In the genomic region with DNA sequence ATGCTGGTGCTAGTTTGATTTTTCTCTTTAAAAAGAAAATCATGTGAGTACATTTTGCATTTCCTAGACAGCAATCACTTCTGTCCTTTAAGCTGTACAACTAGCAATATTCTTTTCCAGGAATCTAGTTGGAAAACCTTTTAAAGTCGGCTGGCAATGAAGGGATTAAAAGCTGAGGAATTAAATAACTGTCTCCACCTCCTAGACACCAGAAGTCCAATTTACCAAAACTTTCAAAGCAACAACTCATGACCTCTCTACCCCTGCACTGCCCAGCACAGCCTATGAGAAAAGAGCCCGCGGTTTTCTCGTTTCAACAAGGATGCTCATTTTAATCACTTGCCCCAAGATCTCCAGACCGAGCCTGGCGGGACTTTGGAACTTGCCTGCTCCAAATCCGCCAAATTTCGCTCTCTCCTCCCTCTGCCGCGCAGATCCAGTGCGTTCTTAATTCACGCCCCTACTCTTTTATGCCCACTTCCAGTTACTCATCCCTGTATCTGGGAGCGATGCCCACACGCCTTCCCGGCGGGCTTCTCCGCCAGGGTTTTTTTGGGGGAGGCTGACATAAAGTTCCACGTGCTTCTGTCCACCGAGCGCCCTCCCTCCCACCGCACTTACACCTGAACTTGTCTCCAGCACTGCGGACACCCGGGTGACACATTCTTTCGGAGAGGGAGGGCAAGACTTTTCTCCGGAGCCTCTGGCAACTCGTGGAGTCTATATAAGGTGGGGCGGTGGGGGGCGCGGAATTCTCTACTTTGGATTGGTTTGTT, we compare ENCODE assay signal across 12 cellular contexts. TPM values are rescaled to one million over a fixed set of nuclear protein-coding genes. Genes with fewer than 3 reads are reported as not detected.
A peak's percentile ranks its signal among the peaks of the same experiment; 100 is the strongest.
DNase-seq lines count a peak whose midpoint lies in the region; ATAC-seq, FAIRE-seq and TF ChIP-seq lines count a peak whose summit lies in the region.
"Had no signal": no experiment of that assay in that cellular context is flagged by ENCODE, and none has a peak within 500 bp of the region (broad histone marks: within the 10 kb centered on the region; RNA-seq: fewer than 3 reads in every experiment).

No MANE protein-coding gene starts in this region.

- ATAC-seq in RWPE2 (ENCODE audit: low read depth) = peak; percentile 21; the same call in 1 of the 3 replicates
- no peak for ATAC-seq in stimulated activated naive CD8-positive, alpha-beta T cell treated with anti-CD3 and anti-CD28 coated beads, Interleukin-15, Interleukin-2, amounts not matched to agents 100 U/mL and 50 U/mL, for 24 hours
- ATAC-seq: HepG2 had no signal

- H3K9me3 Mint-ChIP-seq in activated CD4-positive, alpha-beta memory T cell treated with anti-CD3 and anti-CD28 coated beads, Interleukin-2, amount 10 ng/mL, durations not matched to agents 7 days and 5 days = no peaks in the 10 kb centered on the region
- no peaks in the 10 kb centered on the region for H3K9me3 Mint-ChIP-seq in Caco-2 (ENCODE audit: unreplicated experiment)
- H3K9me3 Mint-ChIP-seq: central memory CD8-positive, alpha-beta T cell had no signal

- H3K36me3 ChIP-seq in RWPE2 (ENCODE audit: low read depth) = no peaks in the 10 kb centered on the region
- H3K36me3 ChIP-seq in left ventricle myocardium inferior = peaks cover 16% of the 10 kb centered on the region
- no peaks in the 10 kb centered on the region for H3K36me3 ChIP-seq in parathyroid adenoma (ENCODE audit: control insufficient read depth, insufficient read depth, low read length)
- H3K36me3 ChIP-seq in Caco-2 (ENCODE audit: control insufficient read depth, insufficient read depth, low read length) = no peaks in the 10 kb centered on the region

- BruUV-seq in Caco-2 (replicated peaks; lab: Mats Ljungman, UMichigan) = no TSS peak

- H3K27me3 Mint-ChIP-seq in activated CD4-positive, alpha-beta memory T cell treated with anti-CD3 and anti-CD28 coated beads, Interleukin-2, amount 10 ng/mL, durations not matched to agents 7 days and 5 days = peaks cover 47% of the 10 kb centered on the region
- H3K27me3 Mint-ChIP-seq in Caco-2 (ENCODE audit: insufficient read depth, unreplicated experiment) = peaks cover 39% of the 10 kb centered on the region

- H3K27ac Mint-ChIP-seq in activated CD4-positive, alpha-beta memory T cell treated with anti-CD3 and anti-CD28 coated beads, Interleukin-2, amount 10 ng/mL, durations not matched to agents 7 days and 5 days = no peak overlapping the region
- H3K27ac Mint-ChIP-seq in Caco-2 (ENCODE audit: unreplicated experiment) = no peak overlapping the region

- POLR2A ChIA-PET in activated CD4-positive, alpha-beta memory T cell treated with anti-CD3 and anti-CD28 coated beads, Interleukin-2, amount 10 ng/mL, durations not matched to agents 7 days and 5 days (lab: Charles Lee) = no interaction called here
- POLR2A ChIA-PET in Caco-2 (lab: Charles Lee) = no interaction called here

- peak; percentile 68 for FAIRE-seq in A204.1 (lab: Jason Lieb, UNC)
- FAIRE-seq: GM12892, HepG2, keratinocyte had no signal

- no peaks in the 10 kb centered on the region for H3K79me2 ChIP-seq in parathyroid adenoma

- no peak overlapping the region for H3K4me3 ChIP-seq in RWPE2 (ENCODE audit: severe bottlenecking)
- H3K4me3 ChIP-seq in left ventricle myocardium inferior = peak overlapping the region; percentile 96
- no peak overlapping the region for H3K4me3 ChIP-seq in parathyroid adenoma (ENCODE audit: low read depth, low read length)
- H3K4me3 ChIP-seq in Caco-2 (ENCODE audit: low read depth, low read length) = no peak overlapping the region

- no peak overlapping the region for H3K9ac ChIP-seq in parathyroid adenoma

- H3K4me2 ChIP-seq in parathyroid adenoma (ENCODE audit: low read length) = no peak overlapping the region

- H3K27me3 ChIP-seq in RWPE2 (ENCODE audit: insufficient read depth, poor library complexity, severe bottlenecking) = peaks cover 71% of the 10 kb centered on the region
- H3K27me3 ChIP-seq in left ventricle myocardium inferior (ENCODE audit: low read depth) = no peaks in the 10 kb centered on the region
- no peaks in the 10 kb centered on the region for H3K27me3 ChIP-seq in parathyroid adenoma (ENCODE audit: control insufficient read depth, insufficient read depth, low read length)
- H3K27me3 ChIP-seq in Caco-2 (replicated peaks; ENCODE audit: control insufficient read depth, insufficient read depth, low read length) = peaks cover 1% of the 10 kb centered on the region

- CTCF ChIA-PET in activated CD4-positive, alpha-beta memory T cell treated with anti-CD3 and anti-CD28 coated beads, Interleukin-2, amount 10 ng/mL, durations not matched to agents 7 days and 5 days (lab: Charles Lee) = no interaction called here
- CTCF ChIA-PET in Caco-2 (lab: Charles Lee) = no interaction called here

- H3K27ac ChIP-seq in RWPE2 (ENCODE audit: poor library complexity, severe bottlenecking) (no peak overlapping the region), left ventricle myocardium inferior (replicated peaks) (no peak overlapping the region), parathyroid adenoma (no peak overlapping the region)

- H3K4me1 Mint-ChIP-seq in activated CD4-positive, alpha-beta memory T cell treated with anti-CD3 and anti-CD28 coated beads, Interleukin-2, amount 10 ng/mL, durations not matched to agents 7 days and 5 days = peaks cover 3% of the 10 kb centered on the region
- no peaks in the 10 kb centered on the region for H3K4me1 Mint-ChIP-seq in Caco-2 (ENCODE audit: low read depth, unreplicated experiment)
- H3K4me1 Mint-ChIP-seq: central memory CD8-positive, alpha-beta T cell had no signal

- DNase-seq in RWPE2 (ENCODE audit: low spot score) (no peak), left ventricle myocardium inferior (peak; percentile 20), Caco-2 (no peak)
- DNase-seq in activated CD4-positive, alpha-beta memory T cell treated with anti-CD3 and anti-CD28 coated beads, Interleukin-2, amount 10 ng/mL, durations not matched to agents 7 days and 5 days = no peak
- DNase-seq in activated CD8-positive, alpha-beta memory T cell treated with anti-CD3 and anti-CD28 coated beads, Interleukin-2, amount 50 U/mL, for 48 hours = no peak
- no peak for DNase-seq in stimulated activated naive CD8-positive, alpha-beta T cell treated with anti-CD3 and anti-CD28 coated beads, Interleukin-15, Interleukin-2, amounts not matched to agents 100 U/mL and 50 U/mL, for 24 hours

- H2AFZ ChIP-seq in parathyroid adenoma = peak overlapping the region; percentile 33

- H3K4me3 Mint-ChIP-seq in activated CD4-positive, alpha-beta memory T cell treated with anti-CD3 and anti-CD28 coated beads, Interleukin-2, amount 10 ng/mL, durations not matched to agents 7 days and 5 days = no peak overlapping the region
- no peak overlapping the region for H3K4me3 Mint-ChIP-seq in Caco-2 (ENCODE audit: unreplicated experiment)
- H3K4me3 Mint-ChIP-seq: central memory CD8-positive, alpha-beta T cell had no signal

- no peaks in the 10 kb centered on the region for H3K9me3 ChIP-seq in RWPE2 (ENCODE audit: severe bottlenecking)
- H3K9me3 ChIP-seq in left ventricle myocardium inferior (replicated peaks) = no peaks in the 10 kb centered on the region
- H3K9me3 ChIP-seq in parathyroid adenoma (ENCODE audit: control insufficient read depth, low read length) = no peaks in the 10 kb centered on the region
- no peaks in the 10 kb centered on the region for H3K9me3 ChIP-seq in Caco-2

- no peaks in the 10 kb centered on the region for H3K36me3 Mint-ChIP-seq in activated CD4-positive, alpha-beta memory T cell treated with anti-CD3 and anti-CD28 coated beads, Interleukin-2, amount 10 ng/mL, durations not matched to agents 7 days and 5 days (ENCODE audit: low read depth)
- H3K36me3 Mint-ChIP-seq in Caco-2 (ENCODE audit: insufficient read depth, unreplicated experiment) = no peaks in the 10 kb centered on the region

- intact Hi-C loops in left ventricle myocardium inferior (cut with micrococcal nuclease) = no loop called here
- intact Hi-C loops in Caco-2 (cut with micrococcal nuclease; ENCODE audit: unreplicated experiment) = loop anchor here (10.0 kb wide), 1 partner anchor 239 kb away; no protein-coding TSS in a partner anchor

- TF ChIP-seq CTCF in RWPE2 (IDR thresholded peaks at IDR 0.05; ENCODE audit: poor library complexity, severe bottlenecking) (no peak), left ventricle myocardium inferior (IDR thresholded peaks at IDR 0.05; ENCODE audit: borderline replicate concordance) (no peak), parathyroid adenoma (IDR thresholded peaks at IDR 0.05) (no peak), Caco-2 (IDR thresholded peaks at IDR 0.05; ENCODE audit: insufficient read depth in 1 of 2, low read depth in 1 of 2, low read length in 1 of 2, severe bottlenecking in 1 of 2, unreplicated experiment in 1 of 2) (no peak)

- H3K4me1 ChIP-seq in RWPE2 (ENCODE audit: insufficient read depth, poor library complexity, severe bottlenecking) = no peaks in the 10 kb centered on the region
- H3K4me1 ChIP-seq in left ventricle myocardium inferior = peaks cover 39% of the 10 kb centered on the region
- H3K4me1 ChIP-seq in parathyroid adenoma = no peaks in the 10 kb centered on the region
- H3K4me1 ChIP-seq in Caco-2 = peaks cover 4% of the 10 kb centered on the region; the same call in 1 of the 2 replicates

RNA-seq across cellular contexts. Expression of a gene that starts 2.5 kb away (rescaled TPM):
- 10.8 TPM for total RNA-seq in left ventricle myocardium inferior
- not detected for total RNA-seq in activated CD4-positive, alpha-beta memory T cell treated with anti-CD3 and anti-CD28 coated beads, Interleukin-2, amount 10 ng/mL, durations not matched to agents 7 days and 5 days
- not detected in 2 replicates for total RNA-seq in Caco-2 (2022)
- total RNA-seq: HepG2 had no signal

Comparison
In these comparisons a context has a peak if more than half of its experiments do, and no peak if none do; other contexts are left out.
1. RNA of a gene that starts 2.5 kb away (total RNA-seq): 10.8 TPM in left ventricle myocardium inferior (single experiment); not detected in activated CD4-positive, alpha-beta memory T cell treated with anti-CD3 and anti-CD28 coated beads, Interleukin-2, amount 10 ng/mL, durations not matched to agents 7 days and 5 days and not detected in Caco-2; every median in the first group is over 10 times any median in the second.